8 cellular contexts compared by ENCODE assay signal in genomic region chr11:11022126-11022730, GRCh38.
A peak's percentile ranks its signal among the peaks of the same experiment; 100 is the strongest.
DNase-seq lines count a peak whose midpoint lies in the region; ATAC-seq and TF ChIP-seq lines count a peak whose summit lies in the region.

No MANE protein-coding gene starts in this region.

- H3K4me3 ChIP-seq in ascending aorta (no peak overlapping the region), liver (ENCODE audit: low read depth in 1 of 3, low read length in 3 of 3) (no peak overlapping the region)

- ATAC-seq in HG03469 (IDR thresholded peaks at IDR 0.05; ENCODE audit: unreplicated experiment) (no peak), HG02981 (IDR thresholded peaks at IDR 0.05; ENCODE audit: unreplicated experiment) (no peak)

- H3K36me3 ChIP-seq in ascending aorta (no peaks in the 10 kb centered on the region), liver (ENCODE audit: control insufficient read depth in 4 of 4, insufficient read depth in 3 of 4, low read depth in 1 of 4, low read length in 3 of 4) (no peaks in the 10 kb centered on the region)

- peak; percentile 61 to 66 for TF ChIP-seq RAD21 in liver (IDR thresholded peaks at IDR 0.05)

- H3K9me3 ChIP-seq in ascending aorta (no peaks in the 10 kb centered on the region), liver (ENCODE audit: control insufficient read depth in 4 of 4, low read length in 3 of 4) (no peaks in the 10 kb centered on the region)

- H3K4me1 ChIP-seq in ascending aorta: no peaks in the 10 kb centered on the region
- no peaks in the 10 kb centered on the region for H3K4me1 ChIP-seq in liver (ENCODE audit: control insufficient read depth in 4 of 4, insufficient read depth in 4 of 4, low read length in 3 of 4)

- intact Hi-C loops in ascending aorta (cut with DNase I): loop anchor here (1.0 kb wide), 1 partner anchor 230 kb away; no protein-coding TSS in a partner anchor

- TF ChIP-seq CTCF in ascending aorta (IDR thresholded peaks at IDR 0.05) (peak; percentile 30 to 58 (median 44)), liver (IDR thresholded peaks at IDR 0.05; ENCODE audit: low read depth, low read length, missing input control) (peak; percentile 48)

- H3K27me3 ChIP-seq in ascending aorta: no peaks in the 10 kb centered on the region
- no peaks in the 10 kb centered on the region for H3K27me3 ChIP-seq in liver (ENCODE audit: control insufficient read depth in 4 of 4, insufficient read depth in 4 of 4, low read length in 3 of 4)

- H3K27ac ChIP-seq in ascending aorta (no peak overlapping the region), liver (ENCODE audit: low read depth in 1 of 2, low read length in 2 of 2) (no peak overlapping the region)

- H3K9ac ChIP-seq in liver (ENCODE audit: low read depth in 1 of 2, low read length in 2 of 2): no peak overlapping the region

- WGBS in liver: 21% methylated on average over 4 of the region's 4 CpGs

- DNase-seq in NCI-H2107 treated with DMSO at 0.1 percent for 48 hours (lab: John Stamatoyannopoulos, UW; ENCODE audit: unreplicated experiment) (peak; percentile 31), NCI-H2107 (lab: John Stamatoyannopoulos, UW) (no peak), Kasumi-1 (lab: John Stamatoyannopoulos, UW) (peak; percentile 65), ascending aorta (ENCODE audit: low spot score in 2 of 2) (no peak), mucosa of gallbladder (ENCODE audit: low spot score) (no peak)

TF ChIP-seq in liver, 16 proteins besides CTCF, POLR2A, EP300 and RAD21:
- TF ChIP-seq HNF4A (conservative IDR thresholded peaks at IDR 0.05) (no peak), EGR1 (IDR thresholded peaks at IDR 0.05; ENCODE audit: low read depth in 2 of 2) (no peak), FOXA1 (IDR thresholded peaks at IDR 0.05) (no peak)

Comparison
In these comparisons a context has a peak if more than half of its experiments do, and no peak if none do; other contexts are left out.
1. DNase-seq: peak in NCI-H2107 treated with DMSO at 0.1 percent for 48 hours (single experiment) and Kasumi-1 (2 of 2); none in NCI-H2107 (single experiment), ascending aorta (0 of 2) and mucosa of gallbladder (single experiment).